Comparison of ENCODE assay signal across 19 cellular contexts in genomic region chr19:6073858-6074708, GRCh38. TPM values are rescaled to one million over a fixed set of nuclear protein-coding genes. Genes with fewer than 3 reads are reported as not detected.
DNase-seq lines count a peak whose midpoint lies in the region; ATAC-seq and TF ChIP-seq lines count a peak whose summit lies in the region.
"Had no signal": no experiment of that assay in that cellular context is flagged by ENCODE, and none has a peak within 500 bp of the region (broad histone marks: within the 10 kb centered on the region; RNA-seq: fewer than 3 reads in every experiment).

No MANE protein-coding gene starts in this region.

- no peaks in the 10 kb centered on the region for H3K4me1 ChIP-seq in colonic mucosa
- H3K4me1 ChIP-seq in upper lobe of right lung = peaks cover 11% of the 10 kb centered on the region

- peaks cover 6% of the 10 kb centered on the region for H3K36me3 Mint-ChIP-seq in neural crest cell (ENCODE audit: low read depth)

- H3K9me3 Mint-ChIP-seq in neural crest cell = peaks cover 5% of the 10 kb centered on the region
- H3K9me3 Mint-ChIP-seq: activated CD4-positive, alpha-beta memory T cell treated with anti-CD3 and anti-CD28 coated beads, Interleukin-2, amount 10 ng/mL, durations not matched to agents 7 days and 5 days had no signal

- no peak for TF ChIP-seq CTCF in colonic mucosa (IDR thresholded peaks at IDR 0.05)
- no peak for TF ChIP-seq CTCF in neural crest cell (conservative IDR thresholded peaks at IDR 0.05)
- no peak for TF ChIP-seq CTCF in upper lobe of right lung (IDR thresholded peaks at IDR 0.05)

- no peak overlapping the region for H3K9ac ChIP-seq in colonic mucosa (ENCODE audit: low read depth in 2 of 2, low read length in 2 of 2)

- peak; percentile 26 for DNase-seq in NCI-H1436 (lab: John Stamatoyannopoulos, UW)
- DNase-seq in NCI-H1436 treated with DMSO at 0.1 percent for 48 hours (lab: John Stamatoyannopoulos, UW) = no peak
- peak; percentile 17 for DNase-seq in colonic mucosa
- no peak for DNase-seq in neural crest cell (ENCODE audit: low read depth, low spot score)
- peak; percentile 48 for DNase-seq in upper lobe of right lung
- DNase-seq in A172 (ENCODE audit: low spot score) = no peak
- no peak for DNase-seq in stimulated activated CD4-positive, alpha-beta T cell treated with anti-CD3 and anti-CD28 coated beads, Interleukin-1b, Interleukin-23, amount 100 ng/mL, for 48 hours
- DNase-seq: activated CD4-positive, alpha-beta memory T cell treated with anti-CD3 and anti-CD28 coated beads, Interleukin-2, amount 10 ng/mL, durations not matched to agents 7 days and 5 days; activated T-cell treated with anti-CD3 and anti-CD28 coated beads, Interleukin-2, amount 50 U/mL, for 72 hours; effector CD4-positive, alpha-beta T cell; KBM-7; NCI-H1048; NCI-H345; NK-92 treated with Interleukin-12 subunit alpha and Interleukin-12 subunit beta, amount 100 ng/mL, for 24 hours; nucleus accumbens; stimulated activated CD4-positive, alpha-beta T cell treated with anti-CD3 and anti-CD28 coated beads, Interleukin-4, amount 100 ng/mL, for 1 hour; WERI-Rb-1 had no signal

- H3K27me3 ChIP-seq in colonic mucosa = no peaks in the 10 kb centered on the region
- H3K27me3 ChIP-seq in upper lobe of right lung = no peaks in the 10 kb centered on the region

- H3K9me3 ChIP-seq in colonic mucosa (no peaks in the 10 kb centered on the region), upper lobe of right lung (no peaks in the 10 kb centered on the region)

- no peak overlapping the region for H3K4me3 Mint-ChIP-seq in neural crest cell
- H3K4me3 Mint-ChIP-seq: activated CD4-positive, alpha-beta memory T cell treated with anti-CD3 and anti-CD28 coated beads, Interleukin-2, amount 10 ng/mL, durations not matched to agents 7 days and 5 days; activated T-cell treated with anti-CD3 and anti-CD28 coated beads, Interleukin-2, amount 50 U/mL, for 72 hours had no signal

- H3K4me1 Mint-ChIP-seq in neural crest cell = peaks cover 34% of the 10 kb centered on the region

- ATAC-seq in upper lobe of right lung (no peak), GM21526 (IDR thresholded peaks at IDR 0.05; ENCODE audit: low FRiP score, unreplicated experiment) (no peak)
- ATAC-seq: activated T-cell treated with anti-CD3 and anti-CD28 coated beads, Interleukin-2, amount 50 U/mL, for 72 hours had no signal

- H3K36me3 ChIP-seq in colonic mucosa (no peaks in the 10 kb centered on the region), upper lobe of right lung (no peaks in the 10 kb centered on the region)
- H3K36me3 ChIP-seq: WERI-Rb-1 had no signal

- H3K4me3 ChIP-seq in colonic mucosa = no peak overlapping the region
- no peak overlapping the region for H3K4me3 ChIP-seq in upper lobe of right lung

- no peaks in the 10 kb centered on the region for H3K27me3 Mint-ChIP-seq in neural crest cell (ENCODE audit: low read depth)

- H3K27ac Mint-ChIP-seq in neural crest cell (ENCODE audit: unreplicated experiment) = peak overlapping the region; percentile 40
- H3K27ac Mint-ChIP-seq: activated CD4-positive, alpha-beta memory T cell treated with anti-CD3 and anti-CD28 coated beads, Interleukin-2, amount 10 ng/mL, durations not matched to agents 7 days and 5 days; activated T-cell treated with anti-CD3 and anti-CD28 coated beads, Interleukin-2, amount 50 U/mL, for 72 hours had no signal

- no peak overlapping the region for H3K27ac ChIP-seq in colonic mucosa
- H3K27ac ChIP-seq in upper lobe of right lung = no peak overlapping the region
- H3K27ac ChIP-seq: C4-2B, WERI-Rb-1 had no signal

- intact Hi-C loops in colonic mucosa (cut with DNase I) (no loop called here), upper lobe of right lung (cut with DNase I) (no loop called here)

RNA-seq across cellular contexts. Expression of gene RFX2, which starts 36.2 kb away (rescaled TPM):
- total RNA-seq in colonic mucosa (1 to 10 TPM; 6.2 to 7.3 TPM), neural crest cell (17.2 and 19.2 TPM in 2 replicates), upper lobe of right lung (11.7 TPM)
- total RNA-seq in A172 (2014; rRNA removed; shearing (Covaris generic)) = 10.0 and 14.8 TPM in 2 replicates

Comparison
In these comparisons a context has a peak if more than half of its experiments do, and no peak if none do; other contexts are left out.
1. DNase-seq: peak in NCI-H1436 (single experiment), colonic mucosa (single experiment) and upper lobe of right lung (single experiment); none in NCI-H1436 treated with DMSO at 0.1 percent for 48 hours (single experiment), neural crest cell (single experiment), A172 (single experiment) and stimulated activated CD4-positive, alpha-beta T cell treated with anti-CD3 and anti-CD28 coated beads, Interleukin-1b, Interleukin-23, amount 100 ng/mL, for 48 hours (single experiment).